ENCODE assay signal across 31 cellular contexts in the genomic region with DNA sequence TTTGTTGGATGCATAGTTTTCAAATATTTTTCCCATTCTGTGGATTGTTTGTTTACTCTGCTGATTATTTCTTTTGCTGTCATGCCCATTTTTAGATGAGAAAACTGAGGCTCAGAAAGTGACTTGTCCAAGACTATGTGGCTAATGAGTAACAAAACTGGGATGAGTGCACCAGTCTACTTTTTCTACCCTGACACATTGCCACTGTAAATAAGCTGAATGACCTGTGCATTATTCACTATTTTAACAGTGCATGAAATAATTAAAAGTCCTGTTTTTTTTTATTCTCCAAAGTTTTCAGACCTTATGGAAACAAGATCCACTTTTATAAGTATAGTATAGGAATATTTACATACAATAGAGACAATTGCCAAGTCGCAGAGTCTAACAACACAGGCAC. TPM values are rescaled to one million over a fixed set of nuclear protein-coding genes. Genes with fewer than 3 reads are reported as not detected.
"Had no signal": no experiment of that assay in that cellular context is flagged by ENCODE, and none has a peak within 500 bp of the region (broad histone marks: within the 10 kb centered on the region; RNA-seq: fewer than 3 reads in every experiment).

No MANE protein-coding gene starts in this region.

- ATAC-seq: natural killer cell; psoas muscle; right cardiac atrium; right lobe of liver; stimulated activated effector memory CD8-positive, alpha-beta T cell treated with anti-CD3 and anti-CD28 coated beads, Interleukin-12 subunit alpha, Interleukin-12 subunit beta, amount 100 ng/mL, for 72 hours; stimulated activated naive B cell treated with anti-CD40 and anti-IgM and Interleukin-4, amounts not matched to agents 10 μg/mL and 1 μg/mL and 100 μg/mL, for 72 hours; upper lobe of right lung had no signal

- H3K9me3 Mint-ChIP-seq: natural killer cell; neural progenitor cell; stimulated activated naive CD8-positive, alpha-beta T cell treated with anti-CD3 and anti-CD28 coated beads, Interleukin-15, Interleukin-2, amounts not matched to agents 100 ng/mL and 50 ng/mL, for 24 hours; type B pancreatic cell had no signal

- H3K4me2 ChIP-seq: neural progenitor cell had no signal

- H3K4me3 ChIP-seq: neural progenitor cell, ovary, psoas muscle, right lobe of liver, sigmoid colon, stomach, suprapubic skin, testis, tibial artery, transverse colon, upper lobe of right lung, vagina had no signal

- H3K79me2 ChIP-seq: parathyroid adenoma had no signal

- H3K4me3 Mint-ChIP-seq: natural killer cell; nephron; neural progenitor cell; stimulated activated effector memory CD8-positive, alpha-beta T cell treated with anti-CD3 and anti-CD28 coated beads, Interleukin-12 subunit alpha, Interleukin-12 subunit beta, amount 100 ng/mL, for 72 hours; stimulated activated naive B cell treated with anti-CD40 and anti-IgM and Interleukin-4, amounts not matched to agents 10 μg/mL and 1 μg/mL and 100 μg/mL, for 72 hours; stimulated activated naive CD8-positive, alpha-beta T cell treated with anti-CD3 and anti-CD28 coated beads, Interleukin-15, Interleukin-2, amounts not matched to agents 100 ng/mL and 50 ng/mL, for 24 hours; type B pancreatic cell had no signal

- H3K4me1 ChIP-seq: parathyroid adenoma, stomach, suprapubic skin, testis, tibial artery, transverse colon, upper lobe of right lung, vagina had no signal

- H3K27me3 ChIP-seq: neural progenitor cell, ovary, right lobe of liver, sigmoid colon, suprapubic skin, testis, tibial artery, transverse colon, upper lobe of right lung, vagina had no signal

- H3K36me3 ChIP-seq: neural progenitor cell, ovary, right lobe of liver, sigmoid colon, stomach, suprapubic skin, tibial artery, transverse colon, upper lobe of right lung, vagina had no signal

- H3K9me3 ChIP-seq: ovary, psoas muscle, right lobe of liver, sigmoid colon, stomach, suprapubic skin, testis, tibial artery, transverse colon, upper lobe of right lung, vagina had no signal

- DNase-seq: natural killer cell; occipital lobe; ovary; posterior cingulate gyrus; psoas muscle; right cardiac atrium; right lobe of liver; sigmoid colon; small intestine; stimulated activated CD4-positive, alpha-beta T cell treated with anti-CD3 and anti-CD28 coated beads, Interleukin-15, amount 100 ng/mL, for 24 hours; stimulated activated CD4-positive, alpha-beta T cell treated with anti-CD3 and anti-CD28 coated beads, Interleukin-2, amount 100 ng/mL, for 24 hours; stimulated activated CD4-positive, alpha-beta T cell treated with anti-CD3 and anti-CD28 coated beads, Interleukin-2, amount 100 ng/mL, for 48 hours; stimulated activated CD4-positive, alpha-beta T cell treated with anti-CD3 and anti-CD28 coated beads, Interleukin-4, amount 100 ng/mL, for 24 hours; stimulated activated naive B cell treated with anti-CD40 and anti-IgM and Interleukin-4, amounts not matched to agents 10 μg/mL and 1 μg/mL and 100 μg/mL, for 72 hours; stimulated activated naive CD4-positive, alpha-beta T cell treated with Interleukin-2 at 50 U/mL for 16 hours; stomach; substantia nigra; testis; tibial artery; transverse colon; upper lobe of right lung had no signal

- H2AFZ ChIP-seq: neural progenitor cell, parathyroid adenoma had no signal

- H3K4me1 Mint-ChIP-seq: natural killer cell; neural progenitor cell; stimulated activated effector memory CD8-positive, alpha-beta T cell treated with anti-CD3 and anti-CD28 coated beads, Interleukin-12 subunit alpha, Interleukin-12 subunit beta, amount 100 ng/mL, for 72 hours had no signal

- H3K27ac ChIP-seq: neural progenitor cell, ovary, parathyroid adenoma, psoas muscle, right lobe of liver, sigmoid colon, stomach, suprapubic skin, testis, tibial artery, transverse colon, upper lobe of right lung, vagina had no signal

- H3K36me3 Mint-ChIP-seq: natural killer cell; neural progenitor cell; stimulated activated effector memory CD8-positive, alpha-beta T cell treated with anti-CD3 and anti-CD28 coated beads, Interleukin-12 subunit alpha, Interleukin-12 subunit beta, amount 100 ng/mL, for 72 hours; type B pancreatic cell had no signal

- H3K27ac Mint-ChIP-seq: natural killer cell; nephron; neural progenitor cell; progenitor cell of endocrine pancreas; stimulated activated effector memory CD8-positive, alpha-beta T cell treated with anti-CD3 and anti-CD28 coated beads, Interleukin-12 subunit alpha, Interleukin-12 subunit beta, amount 100 ng/mL, for 72 hours; stimulated activated naive B cell treated with anti-CD40 and anti-IgM and Interleukin-4, amounts not matched to agents 10 μg/mL and 1 μg/mL and 100 μg/mL, for 72 hours; stimulated activated naive CD8-positive, alpha-beta T cell treated with anti-CD3 and anti-CD28 coated beads, Interleukin-15, Interleukin-2, amounts not matched to agents 100 ng/mL and 50 ng/mL, for 24 hours; type B pancreatic cell had no signal

- H3K9ac ChIP-seq: neural progenitor cell, parathyroid adenoma had no signal

RNA-seq across cellular contexts. Expression of gene HLX, which starts 45.1 kb away (rescaled TPM):
- polyA plus RNA-seq: neural cell had no signal
